In genomic region chr9:137278913-137279711, GRCh38 we compare ENCODE assay signal across 3 cellular contexts.
TF ChIP-seq lines count a peak whose summit lies in the region.

No MANE protein-coding gene starts in this region.

TF ChIP-seq in SK-N-SH, 30 proteins besides CTCF, POLR2A, EP300 and RAD21:
- TF ChIP-seq MXI1 (IDR thresholded peaks at IDR 0.05; ENCODE audit: low read depth, low read length) (no peak), MAX (IDR thresholded peaks at IDR 0.05; ENCODE audit: low read depth) (no peak), RXRA (IDR thresholded peaks at IDR 0.05; ENCODE audit: borderline replicate concordance, low read depth) (no peak), NRF1 (IDR thresholded peaks at IDR 0.05; ENCODE audit: low read depth, low read length) (no peak), TEAD4 (IDR thresholded peaks at IDR 0.05; ENCODE audit: borderline replicate concordance, insufficient read depth) (no peak), FOXJ3 (CRISPR knock-in tag; IDR thresholded peaks at IDR 0.05) (no peak), ZBTB33 (IDR thresholded peaks at IDR 0.05; ENCODE audit: borderline replicate concordance, low read depth) (no peak), NFIC (IDR thresholded peaks at IDR 0.05; ENCODE audit: borderline replicate concordance) (no peak), GABPA (IDR thresholded peaks at IDR 0.05; ENCODE audit: low read depth) (no peak), FOXM1 (IDR thresholded peaks at IDR 0.05; ENCODE audit: low read depth) (no peak), USF2 (IDR thresholded peaks at IDR 0.05; ENCODE audit: borderline replicate concordance, low read depth, low read length) (no peak), CHD2 (IDR thresholded peaks at IDR 0.05; ENCODE audit: low read length, partially characterized antibody) (no peak), MEF2A (IDR thresholded peaks at IDR 0.05; ENCODE audit: borderline replicate concordance, low read depth) (no peak), RFX5 (IDR thresholded peaks at IDR 0.05; ENCODE audit: low read length) (no peak), TAF1 (IDR thresholded peaks at IDR 0.05; ENCODE audit: borderline replicate concordance, low read depth, low read length) (no peak), EZH2phosphoT487 (IDR thresholded peaks at IDR 0.05; ENCODE audit: borderline replicate concordance, low read depth) (no peak), TCF12 (IDR thresholded peaks at IDR 0.05) (no peak), POLR2AphosphoS5 (IDR thresholded peaks at IDR 0.05; ENCODE audit: low read depth, low read length) (no peak)
- TF ChIP-seq, protein P1, sequence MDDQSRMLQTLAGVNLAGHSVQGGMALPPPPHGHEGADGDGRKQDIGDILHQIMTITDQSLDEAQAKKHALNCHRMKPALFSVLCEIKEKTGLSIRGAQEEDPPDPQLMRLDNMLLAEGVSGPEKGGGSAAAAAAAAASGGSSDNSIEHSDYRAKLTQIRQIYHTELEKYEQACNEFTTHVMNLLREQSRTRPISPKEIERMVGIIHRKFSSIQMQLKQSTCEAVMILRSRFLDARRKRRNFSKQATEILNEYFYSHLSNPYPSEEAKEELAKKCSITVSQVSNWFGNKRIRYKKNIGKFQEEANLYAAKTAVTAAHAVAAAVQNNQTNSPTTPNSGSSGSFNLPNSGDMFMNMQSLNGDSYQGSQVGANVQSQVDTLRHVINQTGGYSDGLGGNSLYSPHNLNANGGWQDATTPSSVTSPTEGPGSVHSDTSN (IDR thresholded peaks at IDR 0.05), result no peak

TF ChIP-seq in SK-N-SH treated with all-trans-retinoic acid at 6 μM for 48 hours, 23 proteins besides CTCF, POLR2A, EP300 and RAD21:
- TF ChIP-seq PPARA (CRISPR knock-in tag; IDR thresholded peaks at IDR 0.05; ENCODE audit: borderline replicate concordance), result no peak
- TF ChIP-seq ZFP30 (CRISPR knock-in tag; IDR thresholded peaks at IDR 0.05), result no peak
- no peak for TF ChIP-seq ESRRG (CRISPR knock-in tag; IDR thresholded peaks at IDR 0.05)
- TF ChIP-seq TSHZ2 (CRISPR knock-in tag; IDR thresholded peaks at IDR 0.05), result no peak
- no peak for TF ChIP-seq ISL1 (CRISPR knock-in tag; IDR thresholded peaks at IDR 0.05)
- TF ChIP-seq, protein P2, sequence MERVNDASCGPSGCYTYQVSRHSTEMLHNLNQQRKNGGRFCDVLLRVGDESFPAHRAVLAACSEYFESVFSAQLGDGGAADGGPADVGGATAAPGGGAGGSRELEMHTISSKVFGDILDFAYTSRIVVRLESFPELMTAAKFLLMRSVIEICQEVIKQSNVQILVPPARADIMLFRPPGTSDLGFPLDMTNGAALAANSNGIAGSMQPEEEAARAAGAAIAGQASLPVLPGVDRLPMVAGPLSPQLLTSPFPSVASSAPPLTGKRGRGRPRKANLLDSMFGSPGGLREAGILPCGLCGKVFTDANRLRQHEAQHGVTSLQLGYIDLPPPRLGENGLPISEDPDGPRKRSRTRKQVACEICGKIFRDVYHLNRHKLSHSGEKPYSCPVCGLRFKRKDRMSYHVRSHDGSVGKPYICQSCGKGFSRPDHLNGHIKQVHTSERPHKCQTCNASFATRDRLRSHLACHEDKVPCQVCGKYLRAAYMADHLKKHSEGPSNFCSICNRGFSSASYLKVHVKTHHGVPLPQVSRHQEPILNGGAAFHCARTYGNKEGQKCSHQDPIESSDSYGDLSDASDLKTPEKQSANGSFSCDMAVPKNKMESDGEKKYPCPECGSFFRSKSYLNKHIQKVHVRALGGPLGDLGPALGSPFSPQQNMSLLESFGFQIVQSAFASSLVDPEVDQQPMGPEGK (CRISPR knock-in tag; IDR thresholded peaks at IDR 0.05; ENCODE audit: borderline replicate concordance), result no peak
TF ChIP-seq in SK-N-SH treated with all-trans-retinoic acid at 6 μM for 48 hours: peak in this region for 0.

TF ChIP-seq in HepG2, 621 proteins besides CTCF, POLR2A, EP300 and RAD21:
- TF ChIP-seq HOXA3 (CRISPR knock-in tag; IDR thresholded peaks at IDR 0.05) (peak; percentile 47; the same call in 1 of the 2 replicates), SAFB2 (CRISPR knock-in tag; IDR thresholded peaks at IDR 0.05; ENCODE audit: borderline replicate concordance, low read depth) (no peak), ZNF543 (CRISPR knock-in tag; IDR thresholded peaks at IDR 0.05) (no peak), ZBTB33 (CRISPR knock-in tag; IDR thresholded peaks at IDR 0.05) (0 out of 2 replicates have a peak, but pooled peaks have one; percentile 40), ZNF207 (IDR thresholded peaks at IDR 0.05; ENCODE audit: borderline replicate concordance) (no peak), RBFOX2 (IDR thresholded peaks at IDR 0.05; ENCODE audit: low read depth, low read length) (peak; percentile 32; the same call in 1 of the 2 replicates), ZBTB38 (CRISPR knock-in tag; IDR thresholded peaks at IDR 0.05) (peak; percentile 75), REL (CRISPR knock-in tag; conservative IDR thresholded peaks at IDR 0.05) (no peak)
